Comparison of ENCODE assay signal across 8 cellular contexts in genomic region chr1:24415334-24415909, GRCh38. TPM values are rescaled to one million over a fixed set of nuclear protein-coding genes. Genes with fewer than 3 reads are reported as not detected.
A peak's percentile ranks its signal among the peaks of the same experiment; 100 is the strongest.
DNase-seq lines count a peak whose midpoint lies in the region; ATAC-seq, FAIRE-seq and TF ChIP-seq lines count a peak whose summit lies in the region.

Gene NIPAL3, plus strand, starts transcription at chr1:24415802. Its CDS starts 3,746 bp downstream, at chr1:24419548.

- no peaks in the 10 kb centered on the region for H3K9me3 ChIP-seq in kidney (ENCODE audit: control insufficient read depth in 1 of 2, low read length in 2 of 2)

- peak within 1 kb of the TSS; percentile 41 to 84 for H3K9ac ChIP-seq in kidney (ENCODE audit: low read length in 2 of 2)

- peak; percentile 33 for FAIRE-seq in kidney (lab: Jason Lieb, UNC)

- peak within 1 kb of the TSS; percentile 52 to 68 for H3K27ac ChIP-seq in kidney (ENCODE audit: low read depth in 2 of 2, low read length in 2 of 2)

- TF ChIP-seq CTCF in kidney (IDR thresholded peaks at IDR 0.05; ENCODE audit: borderline replicate concordance, extremely low read depth, insufficient read depth), result peak; percentile 82

- peak within 1 kb of the TSS; percentile 94 to 95 for H3K4me3 ChIP-seq in kidney (ENCODE audit: low read length in 2 of 2)

- ATAC-seq in GM19035 (IDR thresholded peaks at IDR 0.05; ENCODE audit: unreplicated experiment), result peak; percentile 97
- ATAC-seq in HG03378 (IDR thresholded peaks at IDR 0.05; ENCODE audit: unreplicated experiment), result peak; percentile 78

- H3K36me3 ChIP-seq in kidney (ENCODE audit: control insufficient read depth in 1 of 2, insufficient read depth in 2 of 2, low read length in 2 of 2), result peaks cover 0 to 3% of the 10 kb centered on the region in 2 donors

- intact Hi-C loops in kidney (cut with DNase I), result no loop called here

- H3K4me1 ChIP-seq in kidney (ENCODE audit: control insufficient read depth in 1 of 2, insufficient read depth in 1 of 2, low read depth in 1 of 2, low read length in 2 of 2), result peaks cover 0 to 13% of the 10 kb centered on the region in 2 donors

- DNase-seq in AML-193 (lab: John Stamatoyannopoulos, UW) (peak; percentile 95 to 96), NCI-H446 treated with DMSO at 0.1 percent for 48 hours (lab: John Stamatoyannopoulos, UW) (peak; percentile 97), cerebellum (ENCODE audit: low spot score) (peak; percentile 96), kidney (peak; percentile 99)
- DNase-seq in activated CD4-positive, CD25-positive, alpha-beta regulatory T cell treated with anti-CD3 and anti-CD28 coated beads, Interleukin-2, amount 50 U/mL, for 72 hours, result peak; percentile 95
- peak; percentile 99 for DNase-seq in stimulated activated CD4-positive, alpha-beta T cell treated with anti-CD3 and anti-CD28 coated beads, Interleukin-15, amount 100 ng/mL, for 24 hours

RNA-seq across cellular contexts. Expression of gene NIPAL3, which starts in this region (rescaled TPM):
- total RNA-seq in cerebellum, result 24.9 TPM
- total RNA-seq in kidney, result 46.4 TPM
- polyA plus RNA-seq in kidney (ENCODE audit: insufficient read depth, low read depth, low replicate concordance), result 13.5 TPM

Comparison
In these comparisons a context has a peak if more than half of its experiments do, and no peak if none do; other contexts are left out.
1. Peak in every context shown above with its lines: DNase-seq, ATAC-seq, H3K4me3 ChIP-seq and H3K27ac ChIP-seq.